ENCODE assay signal across 7 cellular contexts in genomic region chr1:228500143-228500736, GRCh38. TPM values are rescaled to one million over a fixed set of nuclear protein-coding genes. Genes with fewer than 3 reads are reported as not detected.
A peak's percentile ranks its signal among the peaks of the same experiment; 100 is the strongest.
DNase-seq lines count a peak whose midpoint lies in the region; ATAC-seq and TF ChIP-seq lines count a peak whose summit lies in the region.

No MANE protein-coding gene starts in this region.

- ATAC-seq in activated B cell treated with CpG ODN at 0.5 μM for 24 hours (ENCODE audit: low read depth) (peak; percentile 38), HG03139 (IDR thresholded peaks at IDR 0.05; ENCODE audit: unreplicated experiment) (no peak), GM21367 (IDR thresholded peaks at IDR 0.05; ENCODE audit: unreplicated experiment) (no peak)
- no peak for ATAC-seq in naive thymus-derived CD8-positive, alpha-beta T cell

- H3K27ac Mint-ChIP-seq in activated B cell treated with CpG ODN at 0.5 μM for 24 hours = peak overlapping the region; percentile 84
- peak overlapping the region in 8 of 10 donors; percentile 21 to 86 (median 50) for H3K27ac Mint-ChIP-seq in naive thymus-derived CD8-positive, alpha-beta T cell

- peaks cover 5% of the 10 kb centered on the region for H3K27me3 Mint-ChIP-seq in activated B cell treated with CpG ODN at 0.5 μM for 24 hours
- H3K27me3 Mint-ChIP-seq in naive thymus-derived CD8-positive, alpha-beta T cell = peaks cover 0 to 3% (median 0%) of the 10 kb centered on the region in 5 donors

- no peak for TF ChIP-seq CTCF in GM12865 (IDR thresholded peaks at IDR 0.05; ENCODE audit: insufficient read depth, low read depth, low read length, missing control alignments)
- no peak for TF ChIP-seq CTCF in HEK293 (tag by site-specific recombination; IDR thresholded peaks at IDR 0.05)
- no peak for TF ChIP-seq CTCF in activated B cell treated with CpG ODN at 0.5 μM for 24 hours (IDR thresholded peaks at IDR 0.05)

- H3K27ac ChIP-seq in HEK293 (ENCODE audit: extremely low read depth, low read depth, low read length) (no peak overlapping the region), SJCRH30 (no peak overlapping the region)

- CTCF ChIA-PET in HEK293 (lab: Yijun Ruan, JAX) (interaction anchor here (0.6 to 3.4 kb wide), 30 partner anchors 10 to 1548 kb away, joined by 3 to 23 read pairs (median 3); partner anchors contain the start of gene RNF187), activated B cell treated with CpG ODN at 0.5 μM for 24 hours (lab: Charles Lee) (interaction anchor here (0.9 to 3.6 kb wide), 5 partner anchors 13 to 729 kb away, joined by 4 to 29 read pairs (median 7); no protein-coding TSS in a partner anchor)

- peak overlapping the region; percentile 26 for H3K4me3 ChIP-seq in GM12865 (ENCODE audit: low read depth, low read length)
- H3K4me3 ChIP-seq in HEK293 (ENCODE audit: low read depth, low read length) = no peak overlapping the region
- H3K4me3 ChIP-seq in SJCRH30 = no peak overlapping the region

- no peaks in the 10 kb centered on the region for H3K27me3 ChIP-seq in SJCRH30

- no peaks in the 10 kb centered on the region for H3K4me1 ChIP-seq in HEK293 (ENCODE audit: control insufficient read depth, insufficient read depth, low read length)
- H3K4me1 ChIP-seq in SJCRH30 = no peaks in the 10 kb centered on the region

- peaks cover 25% of the 10 kb centered on the region for H3K36me3 Mint-ChIP-seq in activated B cell treated with CpG ODN at 0.5 μM for 24 hours (ENCODE audit: low read depth)
- H3K36me3 Mint-ChIP-seq in naive thymus-derived CD8-positive, alpha-beta T cell = peaks cover 0 to 35% (median 7%) of the 10 kb centered on the region in 3 donors

- H3K36me3 ChIP-seq in HEK293 (ENCODE audit: control insufficient read depth in 2 of 2, insufficient read depth in 1 of 2, low read length in 2 of 2) = peaks cover 0 to 19% of the 10 kb centered on the region in 2 experiments; a peak in 2 of 3 replicates
- H3K36me3 ChIP-seq in SJCRH30 = no peaks in the 10 kb centered on the region

- POLR2A ChIA-PET in HEK293 (lab: Yijun Ruan, JAX) = no interaction called here
- POLR2A ChIA-PET in activated B cell treated with CpG ODN at 0.5 μM for 24 hours (lab: Charles Lee) = interaction anchor here (1.1 to 2.5 kb wide), 5 partner anchors 13 to 936 kb away, joined by 3 to 35 read pairs (median 5); partner anchors contain the start of genes GUK1, IBA57, RNF187 and ZNF678
- POLR2A ChIA-PET in naive thymus-derived CD8-positive, alpha-beta T cell (lab: Charles Lee) = interaction anchor here (0.8 kb wide), 1 partner anchor 13 kb away, joined by 4 read pairs; the partner anchor contains the start of gene RNF187

- DNase-seq in GM12865 (ENCODE audit: low read depth) = peak; percentile 46
- no peak for DNase-seq in activated B cell treated with CpG ODN at 0.5 μM for 24 hours
- no peak for DNase-seq in naive thymus-derived CD8-positive, alpha-beta T cell
- DNase-seq in SJCRH30 = no peak

- intact Hi-C loops in activated B cell treated with CpG ODN at 0.5 μM for 24 hours (cut with micrococcal nuclease) = loop anchor here (2.0 to 5.0 kb wide), 6 partner anchors 43 to 1018 kb away; partner anchors contain the start of gene TRIM11

- peak overlapping the region; percentile 77 for H3K4me3 Mint-ChIP-seq in activated B cell treated with CpG ODN at 0.5 μM for 24 hours
- peak overlapping the region; percentile 71 to 89 (median 82) for H3K4me3 Mint-ChIP-seq in naive thymus-derived CD8-positive, alpha-beta T cell

- H3K9me3 ChIP-seq in HEK293 (ENCODE audit: control insufficient read depth, insufficient read depth, low read depth, low read length) (no peaks in the 10 kb centered on the region), SJCRH30 (replicated peaks) (no peaks in the 10 kb centered on the region)

- H3K9me3 Mint-ChIP-seq in activated B cell treated with CpG ODN at 0.5 μM for 24 hours = no peaks in the 10 kb centered on the region
- H3K9me3 Mint-ChIP-seq in naive thymus-derived CD8-positive, alpha-beta T cell = no peaks in the 10 kb centered on the region

- peaks cover 17% of the 10 kb centered on the region for H3K4me1 Mint-ChIP-seq in activated B cell treated with CpG ODN at 0.5 μM for 24 hours
- peaks cover 16 to 32% (median 29%) of the 10 kb centered on the region in 4 donors for H3K4me1 Mint-ChIP-seq in naive thymus-derived CD8-positive, alpha-beta T cell

TF ChIP-seq in HEK293, 187 proteins besides CTCF, POLR2A, EP300 and RAD21:
- TF ChIP-seq ZNF529 (tag by site-specific recombination; IDR thresholded peaks at IDR 0.05; ENCODE audit: insufficient replicate concordance) (peak; percentile 4), ZNF24 (tag by site-specific recombination; IDR thresholded peaks at IDR 0.05) (no peak), PRDM1 (tag by site-specific recombination; IDR thresholded peaks at IDR 0.05) (peak; percentile 97)

RNA-seq across cellular contexts. Expression of gene RNF187, which starts 13.1 kb away (rescaled TPM):
- total RNA-seq in activated B cell treated with CpG ODN at 0.5 μM for 24 hours = 64.0 and 73.0 TPM in 2 replicates
- total RNA-seq in naive thymus-derived CD8-positive, alpha-beta T cell = 10 to 100 TPM; 84.8 to 87.6 TPM
- polyA plus RNA-seq in naive thymus-derived CD8-positive, alpha-beta T cell = 10 to 100 TPM; 28.4 to 62.6 (median 47.5) TPM
- total RNA-seq in SJCRH30 (2014; rRNA removed; shearing (Covaris generic)) = 65.0 and 77.0 TPM in 2 replicates
